ENCODE assay signal across 9 cellular contexts in the genomic region with DNA sequence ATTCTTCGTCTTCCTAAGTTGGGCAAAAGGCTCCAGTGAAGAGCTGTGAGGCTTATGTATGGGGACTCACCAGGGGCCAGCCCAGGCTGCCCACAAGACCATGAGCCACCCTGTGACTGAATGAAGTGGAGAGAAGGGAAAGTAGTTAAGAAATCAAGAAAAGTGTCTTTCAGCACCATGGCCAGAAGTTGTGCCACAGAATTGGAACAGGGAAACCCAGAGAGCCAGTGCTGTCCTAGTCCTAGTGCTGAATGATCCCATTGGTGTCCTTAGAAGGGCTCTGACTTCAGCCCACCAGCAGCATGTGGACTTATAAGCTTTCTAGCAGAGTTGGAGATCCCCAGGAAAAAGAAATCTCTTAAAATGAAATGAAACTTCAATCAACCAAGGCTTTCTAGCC. TPM values are rescaled to one million over a fixed set of nuclear protein-coding genes. Genes with fewer than 3 reads are reported as not detected.
DNase-seq lines count a peak whose midpoint lies in the region; ATAC-seq and TF ChIP-seq lines count a peak whose summit lies in the region.
"Had no signal": no experiment of that assay in that cellular context is flagged by ENCODE, and none has a peak within 500 bp of the region (broad histone marks: within the 10 kb centered on the region; RNA-seq: fewer than 3 reads in every experiment).

No MANE protein-coding gene starts in this region.

- ATAC-seq in PC-3 (peak; percentile 35; the same call in 1 of the 2 replicates), HG02642 (IDR thresholded peaks at IDR 0.05; ENCODE audit: poor library complexity, unreplicated experiment) (no peak), HG02759 (IDR thresholded peaks at IDR 0.05; ENCODE audit: unreplicated experiment) (no peak), HG03442 (IDR thresholded peaks at IDR 0.05; ENCODE audit: unreplicated experiment) (no peak)

- no peak overlapping the region for H3K4me3 ChIP-seq in HEK293 (ENCODE audit: low read depth, low read length)
- no peak overlapping the region for H3K4me3 ChIP-seq in PC-3 (ENCODE audit: low read length)
- no peak overlapping the region for H3K4me3 ChIP-seq in epithelial cell of esophagus (ENCODE audit: low read length)
- no peak overlapping the region for H3K4me3 ChIP-seq in osteoblast (ENCODE audit: insufficient read depth, low read length)
- H3K4me3 ChIP-seq: PC-9 had no signal

- intact Hi-C loops in PC-3 (cut with micrococcal nuclease) = no loop called here

- H3K9ac ChIP-seq in PC-3 (ENCODE audit: low read length) = no peak overlapping the region

- H4K20me1 ChIP-seq in PC-3 (ENCODE audit: low read length) (no peaks in the 10 kb centered on the region), osteoblast (ENCODE audit: insufficient read depth, low read length) (no peaks in the 10 kb centered on the region)

- no peaks in the 10 kb centered on the region for H3K9me2 ChIP-seq in PC-3 (replicated peaks; ENCODE audit: low read length)

- no peaks in the 10 kb centered on the region for H3F3A ChIP-seq in PC-3 (ENCODE audit: low read length, unreplicated experiment)

- H2AFZ ChIP-seq in PC-3 (ENCODE audit: low read length) = no peak overlapping the region
- H2AFZ ChIP-seq in osteoblast (ENCODE audit: low read length) = no peak overlapping the region
- H2AFZ ChIP-seq: PC-9 had no signal

- H3K4me2 ChIP-seq in PC-3 (ENCODE audit: low read length) = no peak overlapping the region
- no peak overlapping the region for H3K4me2 ChIP-seq in osteoblast (ENCODE audit: insufficient read depth, low read length)
- H3K4me2 ChIP-seq: PC-9 had no signal

- DNase-seq in PC-3 = peak; percentile 55
- peak; percentile 70 for DNase-seq in epithelial cell of esophagus (ENCODE audit: low read depth)
- peak; percentile 51 for DNase-seq in osteoblast (ENCODE audit: insufficient read length, low spot score, missing footprints)
- no peak for DNase-seq in NCI-H187 treated with DMSO at 0.1 percent for 48 hours (lab: John Stamatoyannopoulos, UW)

- POLR2A ChIA-PET in HEK293 (lab: Yijun Ruan, JAX) = no interaction called here
- POLR2A ChIA-PET in PC-3 (lab: Charles Lee; ENCODE audit: unreplicated experiment) = no interaction called here

- no peaks in the 10 kb centered on the region for H3K9me3 ChIP-seq in HEK293 (ENCODE audit: control insufficient read depth, insufficient read depth, low read depth, low read length)
- no peaks in the 10 kb centered on the region for H3K9me3 ChIP-seq in PC-3 (ENCODE audit: low read length)
- H3K9me3 ChIP-seq in osteoblast (ENCODE audit: low read depth, low read length) = no peaks in the 10 kb centered on the region

- H3K27me3 ChIP-seq in PC-3 (ENCODE audit: low read length) (peaks cover 5% of the 10 kb centered on the region; the same call in 1 of the 2 replicates), osteoblast (ENCODE audit: insufficient read depth, low read length) (peaks cover 8% of the 10 kb centered on the region)

- H3K79me2 ChIP-seq in PC-3 (ENCODE audit: low read length) = no peaks in the 10 kb centered on the region
- H3K79me2 ChIP-seq in osteoblast (ENCODE audit: insufficient read depth, low read length) = no peaks in the 10 kb centered on the region

- H3K4me1 ChIP-seq in HEK293 (ENCODE audit: control insufficient read depth, insufficient read depth, low read length) (no peaks in the 10 kb centered on the region), PC-3 (ENCODE audit: insufficient read depth, low read length) (no peaks in the 10 kb centered on the region), osteoblast (ENCODE audit: insufficient read depth, low read length) (peaks cover 8% of the 10 kb centered on the region)

- CTCF ChIA-PET in HEK293 (lab: Yijun Ruan, JAX) (interaction anchor here (0.9 kb wide), 1 partner anchor 24 kb away, joined by 3 read pairs; no protein-coding TSS in a partner anchor), PC-3 (lab: Charles Lee) (no interaction called here)

- no peak overlapping the region for H3K27ac ChIP-seq in HEK293 (ENCODE audit: extremely low read depth, low read depth, low read length)
- H3K27ac ChIP-seq in PC-3 (ENCODE audit: low read length) = no peak overlapping the region
- H3K27ac ChIP-seq in osteoblast (ENCODE audit: low read depth, low read length) = no peak overlapping the region
- H3K27ac ChIP-seq: PC-9 had no signal

- no TSS peak for BruUV-seq in PC-3 (replicated peaks; lab: Mats Ljungman, UMichigan)

- no peaks in the 10 kb centered on the region for H3K36me3 ChIP-seq in HEK293 (ENCODE audit: control insufficient read depth in 2 of 2, insufficient read depth in 1 of 2, low read length in 2 of 2)
- no peaks in the 10 kb centered on the region for H3K36me3 ChIP-seq in PC-3 (ENCODE audit: low read depth, low read length)
- H3K36me3 ChIP-seq in osteoblast (ENCODE audit: insufficient read depth, low read length) = no peaks in the 10 kb centered on the region

- TF ChIP-seq CTCF in HEK293 (tag by site-specific recombination; IDR thresholded peaks at IDR 0.05) (no peak), PC-3 (conservative IDR thresholded peaks at IDR 0.05; ENCODE audit: low read depth, low read length) (no peak), epithelial cell of esophagus (IDR thresholded peaks at IDR 0.05; ENCODE audit: insufficient read depth, low read depth, low read length, missing control alignments) (no peak), osteoblast (IDR thresholded peaks at IDR 0.05; ENCODE audit: extremely low read depth, low read depth, low read length) (no peak)

TF ChIP-seq in HEK293, 187 proteins besides CTCF, POLR2A, EP300 and RAD21:
- TF ChIP-seq YY2 (tag by site-specific recombination; IDR thresholded peaks at IDR 0.05) = no peak
- TF ChIP-seq, protein P1, sequence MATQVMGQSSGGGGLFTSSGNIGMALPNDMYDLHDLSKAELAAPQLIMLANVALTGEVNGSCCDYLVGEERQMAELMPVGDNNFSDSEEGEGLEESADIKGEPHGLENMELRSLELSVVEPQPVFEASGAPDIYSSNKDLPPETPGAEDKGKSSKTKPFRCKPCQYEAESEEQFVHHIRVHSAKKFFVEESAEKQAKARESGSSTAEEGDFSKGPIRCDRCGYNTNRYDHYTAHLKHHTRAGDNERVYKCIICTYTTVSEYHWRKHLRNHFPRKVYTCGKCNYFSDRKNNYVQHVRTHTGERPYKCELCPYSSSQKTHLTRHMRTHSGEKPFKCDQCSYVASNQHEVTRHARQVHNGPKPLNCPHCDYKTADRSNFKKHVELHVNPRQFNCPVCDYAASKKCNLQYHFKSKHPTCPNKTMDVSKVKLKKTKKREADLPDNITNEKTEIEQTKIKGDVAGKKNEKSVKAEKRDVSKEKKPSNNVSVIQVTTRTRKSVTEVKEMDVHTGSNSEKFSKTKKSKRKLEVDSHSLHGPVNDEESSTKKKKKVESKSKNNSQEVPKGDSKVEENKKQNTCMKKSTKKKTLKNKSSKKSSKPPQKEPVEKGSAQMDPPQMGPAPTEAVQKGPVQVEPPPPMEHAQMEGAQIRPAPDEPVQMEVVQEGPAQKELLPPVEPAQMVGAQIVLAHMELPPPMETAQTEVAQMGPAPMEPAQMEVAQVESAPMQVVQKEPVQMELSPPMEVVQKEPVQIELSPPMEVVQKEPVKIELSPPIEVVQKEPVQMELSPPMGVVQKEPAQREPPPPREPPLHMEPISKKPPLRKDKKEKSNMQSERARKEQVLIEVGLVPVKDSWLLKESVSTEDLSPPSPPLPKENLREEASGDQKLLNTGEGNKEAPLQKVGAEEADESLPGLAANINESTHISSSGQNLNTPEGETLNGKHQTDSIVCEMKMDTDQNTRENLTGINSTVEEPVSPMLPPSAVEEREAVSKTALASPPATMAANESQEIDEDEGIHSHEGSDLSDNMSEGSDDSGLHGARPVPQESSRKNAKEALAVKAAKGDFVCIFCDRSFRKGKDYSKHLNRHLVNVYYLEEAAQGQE (tag by site-specific recombination; IDR thresholded peaks at IDR 0.05) = peak; percentile 99

RNA-seq across cellular contexts. Expression of a gene that starts 37.0 kb away (rescaled TPM):
- total RNA-seq in PC-3 (2014; rRNA removed) (10.2 and 14.1 TPM in 2 replicates), osteoblast (56.0 and 58.3 TPM in 2 replicates)

RNA-seq across cellular contexts. Expression of a gene that starts 46.5 kb away (rescaled TPM):
- total RNA-seq in PC-3 (2014; rRNA removed) (not detected in 2 replicates), osteoblast (not detected in 2 replicates)
- total RNA-seq: PC-9 had no signal

RNA-seq across cellular contexts. Expression of a gene that starts 50.0 kb away (rescaled TPM):
- total RNA-seq in PC-3 (2014; rRNA removed) (not detected in 2 replicates), osteoblast (not detected in 2 replicates)
- total RNA-seq: PC-9 had no signal
